In genomic region chr2:120670771-120671480, GRCh38 we compare ENCODE assay signal across 18 cellular contexts.
DNase-seq lines count a peak whose midpoint lies in the region; ATAC-seq and TF ChIP-seq lines count a peak whose summit lies in the region.
"Had no signal": no experiment of that assay in that cellular context is flagged by ENCODE, and none has a peak within 500 bp of the region (broad histone marks: within the 10 kb centered on the region; RNA-seq: fewer than 3 reads in every experiment).

No MANE protein-coding gene starts in this region.

- peaks cover 33 to 42% of the 10 kb centered on the region in 2 donors for H3K4me1 ChIP-seq in thyroid gland

- no peaks in the 10 kb centered on the region for H3K9me3 ChIP-seq in thyroid gland

- 25 to 59% methylated on average over 9 to 13 of the region's 16 CpGs for WGBS in thyroid gland, 2 donors

- H3K4me3 ChIP-seq in thyroid gland (replicated peaks in 1 of 3), result no peak overlapping the region
- H3K4me3 ChIP-seq: K562, SK-N-MC had no signal

- DNase-seq in DMS79 treated with DMSO at 0.1 percent for 48 hours (lab: John Stamatoyannopoulos, UW) (peak; percentile 22), DMS79 (lab: John Stamatoyannopoulos, UW) (no peak), RPMI8226 (peak; percentile 66), kidney tubule cell (ENCODE audit: low spot score) (peak; percentile 26), thyroid gland (peak; percentile 92 to 93), G401 (ENCODE audit: low spot score) (no peak)
- DNase-seq: CD8-positive, alpha-beta T cell; H9; NCI-H1436; NCI-H2029; NCI-H2171 treated with DMSO at 0.1 percent for 48 hours; NCI-H774 had no signal

- TF ChIP-seq CTCF in thyroid gland (IDR thresholded peaks at IDR 0.05), result peak in 1 of 6 experiments; percentile 16

- in situ Hi-C loops in G401 (cut with HindIII; ENCODE audit: low sequenced_read_pairs), result no loop called here

- intact Hi-C loops in thyroid gland (cut with DNase I), result loop anchor here (10.0 kb wide), 1 partner anchor 146 kb away; no protein-coding TSS in a partner anchor

- no peaks in the 10 kb centered on the region for H3K36me3 ChIP-seq in thyroid gland

- peak overlapping the region; percentile 10 to 77 (median 67) for H3K27ac ChIP-seq in thyroid gland
- H3K27ac ChIP-seq: 22Rv1, HL-60, SK-N-MC had no signal

- ATAC-seq in GM21447 (IDR thresholded peaks at IDR 0.05; ENCODE audit: unreplicated experiment) (no peak), GM19395 (IDR thresholded peaks at IDR 0.05; ENCODE audit: unreplicated experiment) (no peak)
- ATAC-seq: CD8-positive, alpha-beta T cell; K562 had no signal

- H3K27me3 ChIP-seq in thyroid gland, result no peaks in the 10 kb centered on the region

- TF ChIP-seq POLR2A in thyroid gland (IDR thresholded peaks at IDR 0.05), result peak in 1 of 2 donors; percentile 14

Comparison
In these comparisons a context has a peak if more than half of its experiments do, and no peak if none do; other contexts are left out.
1. DNase-seq: peak in DMS79 treated with DMSO at 0.1 percent for 48 hours (single experiment), RPMI8226 (single experiment), kidney tubule cell (single experiment) and thyroid gland (2 of 2); none in DMS79 (single experiment) and G401 (single experiment).